In the genomic region with DNA sequence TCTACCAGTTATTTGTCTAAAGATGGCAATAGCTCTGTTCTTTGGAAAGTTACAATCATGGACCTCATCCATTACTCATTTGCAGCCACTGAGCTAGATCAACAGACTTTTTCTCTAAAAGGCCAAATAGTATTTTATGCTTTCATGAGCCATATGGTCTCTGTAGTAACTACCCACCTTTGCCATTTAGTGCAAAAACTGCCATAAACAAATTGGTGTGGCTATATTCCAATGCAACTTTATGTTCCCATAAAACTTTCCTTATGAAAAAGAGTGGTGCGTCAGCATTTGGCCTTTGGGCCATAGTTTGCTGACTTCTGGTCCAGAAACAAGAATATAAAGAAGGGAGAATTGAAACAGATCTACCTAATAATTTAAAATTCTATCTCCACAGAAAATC, we compare ENCODE assay signal across 35 cellular contexts.
"Had no signal": no experiment of that assay in that cellular context is flagged by ENCODE, and none has a peak within 500 bp of the region (broad histone marks: within the 10 kb centered on the region; RNA-seq: fewer than 3 reads in every experiment).

No MANE protein-coding gene starts in this region.

- ATAC-seq: activated T-cell treated with anti-CD3 and anti-CD28 coated beads, Interleukin-2, amount 50 U/mL, for 72 hours; activated T-helper 17 cell treated with anti-CD3 and anti-CD28 coated beads, Interleukin-2, amount 50 U/mL, for 72 hours; Right ventricle myocardium inferior; SK-N-SH treated with all-trans-retinoic acid at 6 μM for 48 hours had no signal

- DNase-seq: activated B cell treated with CpG ODN at 0.5 μM for 24 hours; activated CD4-positive, alpha-beta memory T cell treated with anti-CD3 and anti-CD28 coated beads, Interleukin-2, amount 10 ng/mL, durations not matched to agents 7 days and 5 days; activated CD4-positive, alpha-beta T cell treated with anti-CD3 and anti-CD28 coated beads for 48 hours; activated CD4-positive, CD25-positive, alpha-beta regulatory T cell treated with anti-CD3 and anti-CD28 coated beads, Interleukin-2, amount 50 U/mL, for 72 hours; activated CD8-positive, alpha-beta memory T cell treated with anti-CD3 and anti-CD28 coated beads for 24 hours; activated effector memory CD4-positive, alpha-beta T cell treated with anti-CD3 and anti-CD28 coated beads, Interleukin-2, amount 50 U/mL, for 16 hours; activated naive CD4-positive, alpha-beta T cell; activated naive CD4-positive, alpha-beta T cell treated with anti-CD3 and anti-CD28 coated beads, Interleukin-2, amount 50 U/mL, for 16 hours; activated naive CD8-positive, alpha-beta T cell treated with anti-CD3 and anti-CD28 coated beads, Interleukin-2, amount 10 ng/mL, durations not matched to agents 7 days and 5 days; activated T-cell treated with anti-CD3 and anti-CD28 coated beads, Interleukin-2, amount 50 U/mL, for 1 hour; activated T-cell treated with anti-CD3 and anti-CD28 coated beads, Interleukin-2, amount 50 U/mL, for 72 hours; amygdala; Karpas-422; KBM-7; NCI-H1105; NCI-H1417 treated with DMSO at 0.1 percent for 48 hours; NCI-H1694; NCI-H1930; NCI-H2081 treated with DMSO at 0.1 percent for 48 hours; NCI-H226; NCI-H446 treated with DMSO at 0.1 percent for 48 hours; NCI-H524; NK-92 treated with Interleukin-12 subunit alpha and Interleukin-12 subunit beta, amount 100 ng/mL, for 24 hours; PC-9; SIG-M5; T-helper 1 cell; T-helper 2 cell; T-helper 9 cell had no signal

- H3K27me3 ChIP-seq: ascending aorta, cardiac muscle cell had no signal

- H3K36me3 ChIP-seq: ascending aorta, cardiac muscle cell had no signal

- H3K9me3 ChIP-seq: ascending aorta had no signal

- H3K4me3 ChIP-seq: ascending aorta, cardiac muscle cell, PC-9 had no signal

- H3K4me1 ChIP-seq: ascending aorta had no signal

- H2AFZ ChIP-seq: PC-9 had no signal

- H3K27ac ChIP-seq: ascending aorta, cardiac muscle cell, PC-9, RWPE1, VCaP had no signal

- H3K4me2 ChIP-seq: PC-9 had no signal
